In the genomic region with DNA sequence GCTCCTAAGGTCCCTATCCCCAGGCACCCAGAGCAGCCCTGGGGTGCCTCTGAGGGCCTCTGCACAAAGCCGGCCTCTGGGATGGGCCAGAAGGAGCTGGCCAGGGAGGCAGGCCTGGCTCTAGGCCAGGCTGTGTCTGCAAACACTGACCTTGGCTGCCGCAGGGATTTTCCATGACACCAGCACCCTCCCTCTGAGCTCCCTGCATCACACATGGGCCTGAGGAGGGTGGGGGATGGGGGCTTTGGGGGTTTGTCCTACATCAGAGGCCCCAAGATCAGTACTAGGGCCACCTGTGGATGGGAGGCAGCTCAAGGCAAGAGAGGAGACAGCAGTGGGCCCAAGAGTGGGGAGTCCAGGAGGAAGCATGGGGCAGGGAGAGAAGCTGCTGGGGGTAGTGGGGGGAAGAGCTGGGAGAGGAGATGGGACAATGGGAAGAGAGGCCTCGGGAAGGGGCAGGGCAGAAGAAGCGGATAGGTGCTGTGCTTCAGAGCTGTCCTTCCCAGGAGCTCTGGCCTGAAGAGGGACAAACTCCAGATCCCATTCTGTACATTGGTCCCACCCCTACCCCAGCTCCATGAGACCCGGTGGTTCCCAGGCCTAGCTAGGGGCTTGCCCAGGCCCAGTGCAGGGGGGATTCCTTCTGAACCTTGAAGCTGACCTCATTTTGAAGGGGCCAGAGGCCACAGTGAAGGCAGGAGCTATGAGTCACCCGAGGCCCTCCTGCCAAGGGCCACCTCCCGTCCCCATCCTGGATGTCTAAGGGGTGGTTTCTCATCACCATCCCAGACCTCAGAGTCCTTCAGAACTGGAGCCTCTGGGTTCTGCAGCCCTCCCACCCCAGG, we compare ENCODE assay signal across 10 cellular contexts. TPM values are rescaled to one million over a fixed set of nuclear protein-coding genes. Genes with fewer than 3 reads are reported as not detected.
DNase-seq lines count a peak whose midpoint lies in the region; TF ChIP-seq lines count a peak whose summit lies in the region.
"Had no signal": no experiment of that assay in that cellular context is flagged by ENCODE, and none has a peak within 500 bp of the region (broad histone marks: within the 10 kb centered on the region; RNA-seq: fewer than 3 reads in every experiment).

No MANE protein-coding gene starts in this region.

- H3K27me3 ChIP-seq in Peyer's patch: no peaks in the 10 kb centered on the region

- peaks cover 0 to 42% (median 3%) of the 10 kb centered on the region in 4 donors for H3K4me1 ChIP-seq in Peyer's patch

- H3K36me3 Mint-ChIP-seq in activated naive CD4-positive, alpha-beta T cell treated with anti-CD3 and anti-CD28 coated beads, Interleukin-2, amount 10 ng/mL, durations not matched to agents 7 days and 5 days: no peaks in the 10 kb centered on the region
- H3K36me3 Mint-ChIP-seq: naive B cell had no signal

- CTCF ChIA-PET in activated naive CD4-positive, alpha-beta T cell treated with anti-CD3 and anti-CD28 coated beads, Interleukin-2, amount 10 ng/mL, durations not matched to agents 7 days and 5 days (lab: Charles Lee): interaction anchor here (0.9 kb wide), 1 partner anchor 23 kb away, joined by 3 read pairs; no protein-coding TSS in a partner anchor

- no peak for TF ChIP-seq POLR2A in Peyer's patch (IDR thresholded peaks at IDR 0.05)

- no peaks in the 10 kb centered on the region for H3K4me1 Mint-ChIP-seq in activated naive CD4-positive, alpha-beta T cell treated with anti-CD3 and anti-CD28 coated beads, Interleukin-2, amount 10 ng/mL, durations not matched to agents 7 days and 5 days
- H3K4me1 Mint-ChIP-seq: naive B cell had no signal

- intact Hi-C loops in posterior vena cava (cut with DNase I): no loop called here

- no peak overlapping the region for H3K27ac Mint-ChIP-seq in activated naive CD4-positive, alpha-beta T cell treated with anti-CD3 and anti-CD28 coated beads, Interleukin-2, amount 10 ng/mL, durations not matched to agents 7 days and 5 days
- H3K27ac Mint-ChIP-seq: naive B cell had no signal

- H3K9me3 ChIP-seq in Peyer's patch: no peaks in the 10 kb centered on the region

- no peak overlapping the region for H3K4me3 Mint-ChIP-seq in activated naive CD4-positive, alpha-beta T cell treated with anti-CD3 and anti-CD28 coated beads, Interleukin-2, amount 10 ng/mL, durations not matched to agents 7 days and 5 days
- H3K4me3 Mint-ChIP-seq: naive B cell had no signal

- DNase-seq in DMS153 (lab: John Stamatoyannopoulos, UW) (peak; percentile 59), Peyer's patch (peak in 2 of 3 donors; percentile 36 to 74), globus pallidus (ENCODE audit: low spot score) (peak; percentile 26), posterior vena cava (ENCODE audit: low spot score) (peak; percentile 96), T-helper 2 cell (no peak), inferior parietal cortex (ENCODE audit: extremely low spot score) (no peak), GM10266 (ENCODE audit: extremely low spot score) (no peak)
- no peak for DNase-seq in activated naive CD4-positive, alpha-beta T cell treated with anti-CD3 and anti-CD28 coated beads, Interleukin-2, amount 10 ng/mL, durations not matched to agents 7 days and 5 days
- DNase-seq: KBM-7, naive B cell had no signal

- H3K27ac ChIP-seq in Peyer's patch: peak overlapping the region in 3 of 4 donors; percentile 40 to 72 (median 50)

- H3K9me3 Mint-ChIP-seq in activated naive CD4-positive, alpha-beta T cell treated with anti-CD3 and anti-CD28 coated beads, Interleukin-2, amount 10 ng/mL, durations not matched to agents 7 days and 5 days: no peaks in the 10 kb centered on the region

- peaks cover 7% of the 10 kb centered on the region for H3K27me3 Mint-ChIP-seq in activated naive CD4-positive, alpha-beta T cell treated with anti-CD3 and anti-CD28 coated beads, Interleukin-2, amount 10 ng/mL, durations not matched to agents 7 days and 5 days

- no peak overlapping the region for H3K4me3 ChIP-seq in Peyer's patch

- no peaks in the 10 kb centered on the region for H3K36me3 ChIP-seq in Peyer's patch

- TF ChIP-seq CTCF in Peyer's patch (IDR thresholded peaks at IDR 0.05) (no peak), GM10266 (IDR thresholded peaks at IDR 0.05; ENCODE audit: control insufficient read depth, insufficient read depth, low read depth, missing control alignments) (no peak)

RNA-seq across cellular contexts. Expression of a gene that starts 28.0 kb away (rescaled TPM):
- total RNA-seq in Peyer's patch (1 to 10 TPM in 2 of 4 donors, under 1 TPM in 2; 0.76 to 1.6 (median 0.94) TPM), posterior vena cava (10 to 100 TPM; 13.1 to 24.4 TPM)

RNA-seq across cellular contexts. Expression of a gene that starts 43.5 kb away (rescaled TPM):
- total RNA-seq in Peyer's patch (10 to 100 TPM; 13.2 to 49.1 (median 38.1) TPM), posterior vena cava (10 to 100 TPM; 38.8 to 39.4 TPM)

Comparison
In these comparisons a context has a peak if more than half of its experiments do, and no peak if none do; other contexts are left out.
1. DNase-seq: peak in DMS153 (single experiment), Peyer's patch (2 of 3), globus pallidus (single experiment) and posterior vena cava (single experiment); none in T-helper 2 cell (0 of 5), inferior parietal cortex (single experiment), GM10266 (single experiment) and activated naive CD4-positive, alpha-beta T cell treated with anti-CD3 and anti-CD28 coated beads, Interleukin-2, amount 10 ng/mL, durations not matched to agents 7 days and 5 days (single experiment).
2. RNA of a gene that starts 28.0 kb away (total RNA-seq): 13.1 to 24.4 TPM in posterior vena cava; 0.76 to 1.6 TPM in Peyer's patch; every median in the first group is over 4 times any median in the second.